20 cellular contexts compared by ENCODE assay signal in genomic region chr18:60910534-60910933, GRCh38.
"Had no signal": no experiment of that assay in that cellular context is flagged by ENCODE, and none has a peak within 500 bp of the region (broad histone marks: within the 10 kb centered on the region; RNA-seq: fewer than 3 reads in every experiment).

No MANE protein-coding gene starts in this region.

- H3K27ac Mint-ChIP-seq: activated CD4-positive, alpha-beta T cell treated with anti-CD3 and anti-CD28 coated beads, Interleukin-2, amount 10 ng/mL, durations not matched to agents 7 days and 5 days; activated naive CD4-positive, alpha-beta T cell treated with anti-CD3 and anti-CD28 coated beads, Interleukin-2, amount 50 U/mL, for 24 hours; activated T-helper 2 cell treated with anti-CD3 and anti-CD28 coated beads, Interferon-gamma antibody, Interleukin-2, Interleukin-4, amounts not matched to agents 10 μg/mL and 5 μg/mL and 100 μg/mL, durations not matched to agents 14 hours and 24 hours and 36 hours; dendritic cell treated with granulocyte-macrophage colony-stimulating factor and Interleukin-4, amounts not matched to agents 40 ng/mL and 50 ng/mL, for 4 days; effector memory CD8-positive, alpha-beta T cell; nephron; stimulated activated naive CD8-positive, alpha-beta T cell treated with anti-CD3 and anti-CD28 coated beads, Interleukin-15, Interleukin-2, amounts not matched to agents 100 ng/mL and 50 ng/mL, for 24 hours; T-helper 1 cell treated with Interleukin-12 subunit alpha and Interleukin-12 subunit beta and Interleukin-4 antibody, amounts not matched to agents 30 μg/mL and 1 μg/mL, for 36 hours had no signal

- H3K27me3 ChIP-seq: sigmoid colon had no signal

- H3K4me1 Mint-ChIP-seq: activated CD4-positive, alpha-beta T cell treated with anti-CD3 and anti-CD28 coated beads, Interleukin-2, amount 10 ng/mL, durations not matched to agents 7 days and 5 days; activated naive CD4-positive, alpha-beta T cell treated with anti-CD3 and anti-CD28 coated beads, Interleukin-2, amount 50 U/mL, for 24 hours had no signal

- H3K36me3 Mint-ChIP-seq: activated naive CD4-positive, alpha-beta T cell treated with anti-CD3 and anti-CD28 coated beads, Interleukin-2, amount 50 U/mL, for 24 hours had no signal

- H3K4me3 ChIP-seq: sigmoid colon had no signal

- FAIRE-seq: islet of Langerhans had no signal

- ATAC-seq: effector memory CD8-positive, alpha-beta T cell; left lobe of liver had no signal

- H3K4me1 ChIP-seq: sigmoid colon had no signal

- H3K4me3 Mint-ChIP-seq: activated CD4-positive, alpha-beta T cell treated with anti-CD3 and anti-CD28 coated beads, Interleukin-2, amount 10 ng/mL, durations not matched to agents 7 days and 5 days; activated naive CD4-positive, alpha-beta T cell treated with anti-CD3 and anti-CD28 coated beads, Interleukin-2, amount 50 U/mL, for 24 hours; dendritic cell treated with granulocyte-macrophage colony-stimulating factor and Interleukin-4, amounts not matched to agents 40 ng/mL and 50 ng/mL, for 4 days; effector memory CD8-positive, alpha-beta T cell; nephron; stimulated activated naive CD8-positive, alpha-beta T cell treated with anti-CD3 and anti-CD28 coated beads, Interleukin-15, Interleukin-2, amounts not matched to agents 100 ng/mL and 50 ng/mL, for 24 hours; T-helper 1 cell treated with Interleukin-12 subunit alpha and Interleukin-12 subunit beta and Interleukin-4 antibody, amounts not matched to agents 30 μg/mL and 1 μg/mL, for 36 hours had no signal

- H3K9me3 Mint-ChIP-seq: activated CD4-positive, alpha-beta T cell treated with anti-CD3 and anti-CD28 coated beads, Interleukin-2, amount 10 ng/mL, durations not matched to agents 7 days and 5 days; T-helper 1 cell treated with Interleukin-12 subunit alpha and Interleukin-12 subunit beta and Interleukin-4 antibody, amounts not matched to agents 30 μg/mL and 1 μg/mL, for 36 hours had no signal

- DNase-seq: activated CD4-positive, alpha-beta T cell treated with anti-CD3 and anti-CD28 coated beads, Interleukin-2, amount 10 ng/mL, durations not matched to agents 7 days and 5 days; activated CD4-positive, CD25-positive, alpha-beta regulatory T cell; activated T-cell treated with anti-CD3 and anti-CD28 coated beads for 4 hours; amygdala; central memory CD4-positive, alpha-beta T cell; effector memory CD8-positive, alpha-beta T cell; foreskin melanocyte; head of caudate nucleus; sigmoid colon; stimulated activated CD4-positive, alpha-beta T cell treated with anti-CD3 and anti-CD28 coated beads, Interleukin-4, amount 100 ng/mL, for 1 hour; stimulated activated CD8-positive, alpha-beta memory T cell treated with anti-CD3 and anti-CD28 coated beads, Interleukin-4, amount 100 ng/mL, for 48 hours had no signal

- H3K27ac ChIP-seq: epithelial cell of prostate, sigmoid colon had no signal

- H3K9me3 ChIP-seq: sigmoid colon had no signal

- H3K36me3 ChIP-seq: sigmoid colon had no signal

- H3K27me3 Mint-ChIP-seq: activated CD4-positive, alpha-beta T cell treated with anti-CD3 and anti-CD28 coated beads, Interleukin-2, amount 10 ng/mL, durations not matched to agents 7 days and 5 days; activated naive CD4-positive, alpha-beta T cell treated with anti-CD3 and anti-CD28 coated beads, Interleukin-2, amount 50 U/mL, for 24 hours; dendritic cell treated with granulocyte-macrophage colony-stimulating factor and Interleukin-4, amounts not matched to agents 40 ng/mL and 50 ng/mL, for 4 days; effector memory CD8-positive, alpha-beta T cell; stimulated activated naive CD8-positive, alpha-beta T cell treated with anti-CD3 and anti-CD28 coated beads, Interleukin-15, Interleukin-2, amounts not matched to agents 100 ng/mL and 50 ng/mL, for 24 hours had no signal
